ENCODE assay signal across 11 cellular contexts in genomic region chr11:98059488-98059887, GRCh38.
"Had no signal": no experiment of that assay in that cellular context is flagged by ENCODE, and none has a peak within 500 bp of the region (broad histone marks: within the 10 kb centered on the region; RNA-seq: fewer than 3 reads in every experiment).

No MANE protein-coding gene starts in this region.

- ATAC-seq: GM23338, HCT116 had no signal

- H2AFZ ChIP-seq: GM23248, GM23338 had no signal

- H3K9me3 ChIP-seq: HAP-1 had no signal

- H3K27ac ChIP-seq: GM23248 had no signal

- H3K9ac ChIP-seq: GM23248 had no signal

- H3K4me1 ChIP-seq: HAP-1 had no signal

- FAIRE-seq: H1, H54 had no signal

- H3K4me2 ChIP-seq: GM23338 had no signal

- DNase-seq: GM23248, GOT3, H7, H9, HCEC 1CT, HFFc6 had no signal

- H3K36me3 ChIP-seq: HAP-1 had no signal

- H3K4me3 ChIP-seq: GM23248, GM23338, HAP-1 had no signal
